In the genomic region with DNA sequence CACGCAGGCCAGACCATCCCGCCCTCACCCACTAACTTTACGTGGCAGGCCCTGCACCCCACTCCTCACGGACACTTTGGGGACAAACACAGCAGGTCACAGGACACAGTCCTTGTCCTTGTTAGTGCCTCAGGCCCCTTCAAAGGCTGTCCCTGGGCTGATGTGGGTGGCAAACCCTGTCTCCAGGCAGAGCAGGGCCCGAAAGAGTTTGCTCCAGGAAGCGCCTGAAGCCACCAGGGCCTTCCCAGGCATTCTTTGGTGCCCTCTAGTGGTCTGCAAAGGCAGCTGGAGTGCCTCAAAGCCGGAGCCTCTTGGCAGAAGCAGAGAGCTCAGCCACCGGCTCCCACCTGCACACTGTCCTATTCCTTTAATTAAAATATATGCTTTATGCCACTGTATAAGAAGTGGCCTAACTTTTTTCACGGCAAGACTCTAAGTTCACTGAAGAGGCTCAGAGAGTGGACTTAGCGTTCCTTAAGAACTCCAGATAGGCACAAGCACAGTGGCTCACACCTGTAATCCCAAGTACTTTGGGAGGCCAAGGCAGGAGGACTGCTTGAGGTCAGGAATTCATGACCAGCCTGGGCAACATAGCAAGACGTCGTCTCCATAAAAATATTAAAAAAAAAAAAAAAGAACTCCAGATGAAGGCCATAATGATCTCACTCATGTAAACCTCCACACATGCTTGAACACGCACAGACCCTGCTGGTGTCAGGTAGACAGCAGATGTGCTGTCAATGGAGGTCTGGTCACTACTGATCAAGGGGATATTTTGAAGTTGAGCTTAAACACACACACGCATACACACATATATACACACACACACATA, we compare ENCODE assay signal across 8 cellular contexts. TPM values are rescaled to one million over a fixed set of nuclear protein-coding genes. Genes with fewer than 3 reads are reported as not detected.
A peak's percentile ranks its signal among the peaks of the same experiment; 100 is the strongest.
DNase-seq lines count a peak whose midpoint lies in the region; ATAC-seq and TF ChIP-seq lines count a peak whose summit lies in the region.

No MANE protein-coding gene starts in this region.

- peaks cover 5% of the 10 kb centered on the region for H3K4me1 Mint-ChIP-seq in glutamatergic neuron (ENCODE audit: low read depth, unreplicated experiment)

- no peaks in the 10 kb centered on the region for H3K27me3 ChIP-seq in trophoblast cell (ENCODE audit: insufficient read depth, low read length)
- no peaks in the 10 kb centered on the region for H3K27me3 ChIP-seq in thyroid gland

- no peak overlapping the region for H3K4me2 ChIP-seq in trophoblast cell (ENCODE audit: low read length)

- peaks cover 21 to 30% of the 10 kb centered on the region in 2 experiments for H3K4me1 ChIP-seq in trophoblast cell (ENCODE audit: control insufficient read depth in 1 of 2, insufficient read depth in 2 of 2, low read length in 2 of 2)
- peaks cover 5 to 18% of the 10 kb centered on the region in 2 donors for H3K4me1 ChIP-seq in thyroid gland

- DNase-seq in EH (ENCODE audit: low read depth) (peak; percentile 90), LHCN-M2 (ENCODE audit: low read depth) (peak; percentile 83), SKM-1 treated with dmso at 0.1 percent for 144 hours (lab: John Stamatoyannopoulos, UW; ENCODE audit: unreplicated experiment) (peak; percentile 70), glutamatergic neuron (peak; percentile 83), trophoblast cell (peak; percentile 92 to 97), thyroid gland (peak; percentile 81 to 87)
- DNase-seq in activated naive CD4-positive, alpha-beta T cell treated with anti-CD3 and anti-CD28 coated beads, Interleukin-2, amount 50 U/mL, for 72 hours (ENCODE audit: low spot score in 2 of 2), result peak; percentile 78 to 81

- peak overlapping the region; percentile 53 for H3K4ac ChIP-seq in trophoblast cell (ENCODE audit: low read depth, low read length)

- H2BK120ac ChIP-seq in trophoblast cell (ENCODE audit: insufficient read depth, low read length, poor library complexity), result peak overlapping the region; percentile 56

- no CpG with 5 or more reads among the region's 14 CpGs for WGBS in trophoblast cell (ENCODE audit: extremely low coverage, insufficient coverage, insufficient read length)
- 46 to 48% methylated on average over 14 of the region's 14 CpGs for WGBS in thyroid gland, 2 donors

- peak overlapping the region; percentile 23 for H2BK5ac ChIP-seq in trophoblast cell (ENCODE audit: low read depth, low read length, poor library complexity)

- H3K27me3 Mint-ChIP-seq in glutamatergic neuron (ENCODE audit: unreplicated experiment), result peaks cover 5% of the 10 kb centered on the region

- peaks cover 29% of the 10 kb centered on the region for H3K79me1 ChIP-seq in trophoblast cell (ENCODE audit: low read length)

- H3K23ac ChIP-seq in trophoblast cell (ENCODE audit: low read length), result no peak overlapping the region

- no peak overlapping the region for H3K4me3 Mint-ChIP-seq in glutamatergic neuron (ENCODE audit: unreplicated experiment)

- no peak overlapping the region for H3K27ac ChIP-seq in trophoblast cell (ENCODE audit: low read depth, low read length)
- peak overlapping the region in 2 of 3 donors; percentile 15 to 26 for H3K27ac ChIP-seq in thyroid gland

- no peak for TF ChIP-seq POLR2A in thyroid gland (IDR thresholded peaks at IDR 0.05)

- peak overlapping the region; percentile 34 for H3K14ac ChIP-seq in trophoblast cell (ENCODE audit: low read length)

- peak overlapping the region; percentile 48 for H3K18ac ChIP-seq in trophoblast cell (ENCODE audit: low read length)

- TF ChIP-seq CTCF in glutamatergic neuron (IDR thresholded peaks at IDR 0.05; ENCODE audit: partially characterized antibody, unreplicated experiment), result peak; percentile 87
- peak; percentile 83 to 96 (median 90) for TF ChIP-seq CTCF in thyroid gland (IDR thresholded peaks at IDR 0.05)

- H3K9me3 Mint-ChIP-seq in activated naive CD4-positive, alpha-beta T cell treated with anti-CD3 and anti-CD28 coated beads, Interleukin-2, amount 50 U/mL, for 72 hours, result no peaks in the 10 kb centered on the region
- H3K9me3 Mint-ChIP-seq in glutamatergic neuron (ENCODE audit: unreplicated experiment), result no peaks in the 10 kb centered on the region

- intact Hi-C loops in thyroid gland (cut with DNase I), result loop anchor here (2.0 to 5.0 kb wide), 3 partner anchors 83 to 170 kb away; a partner anchor contains a TSS

- H2AFZ ChIP-seq in trophoblast cell (ENCODE audit: insufficient read depth, low read length, poor library complexity), result peak overlapping the region; percentile 4

- peak overlapping the region; percentile 54 for H4K91ac ChIP-seq in trophoblast cell (ENCODE audit: low read depth, low read length)

- peak overlapping the region; percentile 59 for H2AK5ac ChIP-seq in trophoblast cell (ENCODE audit: low read length)

- H4K12ac ChIP-seq in trophoblast cell (ENCODE audit: low read depth, low read length), result peak overlapping the region; percentile 45

- peaks cover 7 to 10% of the 10 kb centered on the region in 2 donors for H3K36me3 Mint-ChIP-seq in activated naive CD4-positive, alpha-beta T cell treated with anti-CD3 and anti-CD28 coated beads, Interleukin-2, amount 50 U/mL, for 72 hours
- peaks cover 2% of the 10 kb centered on the region for H3K36me3 Mint-ChIP-seq in glutamatergic neuron (ENCODE audit: unreplicated experiment)

- H3K79me2 ChIP-seq in trophoblast cell (ENCODE audit: control insufficient read depth, insufficient read depth, low read length, poor library complexity), result peaks cover 7% of the 10 kb centered on the region

- no peak overlapping the region for H3K9ac ChIP-seq in trophoblast cell (ENCODE audit: low read length)

- H3K36me3 ChIP-seq in trophoblast cell (ENCODE audit: control insufficient read depth in 1 of 2, insufficient read depth in 2 of 2, low read length in 2 of 2) (peaks cover 21 to 29% of the 10 kb centered on the region in 2 experiments), thyroid gland (peaks cover 23 to 25% of the 10 kb centered on the region in 2 donors)

- H3K9me3 ChIP-seq in trophoblast cell (ENCODE audit: insufficient read depth, low read depth, low read length), result peaks cover 1% of the 10 kb centered on the region
- no peaks in the 10 kb centered on the region for H3K9me3 ChIP-seq in thyroid gland

- peak overlapping the region; percentile 53 to 55 for H3K27ac Mint-ChIP-seq in activated naive CD4-positive, alpha-beta T cell treated with anti-CD3 and anti-CD28 coated beads, Interleukin-2, amount 50 U/mL, for 72 hours
- no peak overlapping the region for H3K27ac Mint-ChIP-seq in glutamatergic neuron (ENCODE audit: unreplicated experiment)

- H4K8ac ChIP-seq in trophoblast cell (ENCODE audit: low read depth, low read length), result peak overlapping the region; percentile 81

- ATAC-seq in activated naive CD4-positive, alpha-beta T cell treated with anti-CD3 and anti-CD28 coated beads, Interleukin-2, amount 50 U/mL, for 72 hours, result peak; percentile 84 to 93
- ATAC-seq in HG03135 (IDR thresholded peaks at IDR 0.05; ENCODE audit: unreplicated experiment), result no peak

- peak overlapping the region; percentile 26 for H2BK12ac ChIP-seq in trophoblast cell (ENCODE audit: low read length)

- no peak overlapping the region for H3K4me3 ChIP-seq in trophoblast cell (ENCODE audit: low read depth, low read length)
- no peak overlapping the region for H3K4me3 ChIP-seq in thyroid gland (replicated peaks in 1 of 3)

RNA-seq across cellular contexts. Expression of a gene that starts 11.1 kb away (rescaled TPM):
- total RNA-seq in LHCN-M2 (2014; rRNA removed), result 34.4 and 38.9 TPM in 2 replicates
- polyA plus RNA-seq in LHCN-M2 (2012), result 129 TPM
- 100 to 1,000 TPM; 120 to 122 TPM for total RNA-seq in activated naive CD4-positive, alpha-beta T cell treated with anti-CD3 and anti-CD28 coated beads, Interleukin-2, amount 50 U/mL, for 72 hours
- total RNA-seq in glutamatergic neuron (ENCODE audit: unreplicated experiment), result 66.1 TPM
- 47.7 and 47.8 TPM in 2 replicates for polyA plus RNA-seq in trophoblast cell (2013)
- total RNA-seq in thyroid gland, result 100 to 1,000 TPM in 1 of 4 donors, 10 to 100 TPM in 3; 56.7 to 115 (median 75.6) TPM

RNA-seq across cellular contexts. Expression of a gene that starts 36.5 kb away (rescaled TPM):
- total RNA-seq in LHCN-M2 (2014; rRNA removed) (14.8 and 19.5 TPM in 2 replicates), glutamatergic neuron (ENCODE audit: unreplicated experiment) (41.6 TPM), thyroid gland (10 to 100 TPM in 2 of 4 donors, 1 to 10 TPM in 2; 5.9 to 12.8 (median 9.4) TPM)
- polyA plus RNA-seq in LHCN-M2 (2012), result 12.6 TPM
- total RNA-seq in activated naive CD4-positive, alpha-beta T cell treated with anti-CD3 and anti-CD28 coated beads, Interleukin-2, amount 50 U/mL, for 72 hours, result 10 to 100 TPM; 13.8 to 20.6 TPM
- polyA plus RNA-seq in trophoblast cell (2013), result 5.0 and 5.1 TPM in 2 replicates

RNA-seq across cellular contexts. Expression of a gene that starts 58.6 kb away (rescaled TPM):
- total RNA-seq in LHCN-M2 (2014; rRNA removed) (455 and 528 TPM in 2 replicates), glutamatergic neuron (ENCODE audit: unreplicated experiment) (143 TPM), thyroid gland (100 to 1,000 TPM; 213 to 427 (median 309) TPM)
- 244 TPM for polyA plus RNA-seq in LHCN-M2 (2012)
- total RNA-seq in activated naive CD4-positive, alpha-beta T cell treated with anti-CD3 and anti-CD28 coated beads, Interleukin-2, amount 50 U/mL, for 72 hours, result 100 to 1,000 TPM; 264 to 337 TPM
- polyA plus RNA-seq in trophoblast cell (2013), result 134 and 140 TPM in 2 replicates
